Comparison of ENCODE assay signal across 25 cellular contexts in genomic region chr20:24620937-24621519, GRCh38.
"Had no signal": no experiment of that assay in that cellular context is flagged by ENCODE, and none has a peak within 500 bp of the region (broad histone marks: within the 10 kb centered on the region; RNA-seq: fewer than 3 reads in every experiment).

No MANE protein-coding gene starts in this region.

- H3K4me3 Mint-ChIP-seq: activated CD4-positive, alpha-beta memory T cell treated with anti-CD3 and anti-CD28 coated beads for 36 hours; activated CD4-positive, alpha-beta T cell treated with anti-CD3 and anti-CD28 coated beads, Interleukin-2, amount 10 ng/mL, durations not matched to agents 24 days and 14 days; activated naive CD4-positive, alpha-beta T cell treated with anti-CD3 and anti-CD28 coated beads for 36 hours; activated naive CD8-positive, alpha-beta T cell; activated T-helper 17 cell treated with anti-CD3 and anti-CD28 coated beads, Interleukin-2, amount 50 U/mL, for 72 hours; brain; central memory CD8-positive, alpha-beta T cell; WTC11 had no signal

- DNase-seq: activated CD4-positive, alpha-beta memory T cell treated with anti-CD3 and anti-CD28 coated beads for 36 hours; activated CD4-positive, alpha-beta T cell treated with anti-CD3 and anti-CD28 coated beads, Interleukin-2, amount 10 ng/mL, durations not matched to agents 24 days and 14 days; activated CD4-positive, CD25-positive, alpha-beta regulatory T cell treated with anti-CD3 and anti-CD28 coated beads, Interleukin-2, amount 50 U/mL, for 72 hours; activated CD8-positive, alpha-beta memory T cell treated with anti-CD3 and anti-CD28 coated beads for 24 hours; activated gamma-delta T cell; activated naive CD4-positive, alpha-beta T cell treated with anti-CD3 and anti-CD28 coated beads for 36 hours; activated T-cell treated with anti-CD3 and anti-CD28 coated beads for 4 hours; activated T-cell treated with anti-CD3 and anti-CD28 coated beads, Interleukin-2, amount 50 U/mL, for 48 hours; amygdala; MM.1S; NCI-H146; NCI-H187 treated with DMSO at 0.1 percent for 48 hours; NCI-H2107; NCI-H2171 treated with DMSO at 0.1 percent for 48 hours; NCI-H226; NCI-H510A treated with DMSO at 0.1 percent for 48 hours; NCI-H69; SIG-M5; T-helper 17 cell; T-helper 9 cell had no signal

- H3K4me1 Mint-ChIP-seq: activated CD4-positive, alpha-beta T cell treated with anti-CD3 and anti-CD28 coated beads, Interleukin-2, amount 10 ng/mL, durations not matched to agents 24 days and 14 days; activated T-helper 17 cell treated with anti-CD3 and anti-CD28 coated beads, Interleukin-2, amount 50 U/mL, for 72 hours; brain; central memory CD8-positive, alpha-beta T cell had no signal

- H3K27me3 Mint-ChIP-seq: activated CD4-positive, alpha-beta memory T cell treated with anti-CD3 and anti-CD28 coated beads for 36 hours; activated naive CD8-positive, alpha-beta T cell had no signal

- H3K36me3 Mint-ChIP-seq: activated CD4-positive, alpha-beta memory T cell treated with anti-CD3 and anti-CD28 coated beads for 36 hours; activated naive CD8-positive, alpha-beta T cell; brain had no signal

- H3K9me3 Mint-ChIP-seq: activated CD4-positive, alpha-beta memory T cell treated with anti-CD3 and anti-CD28 coated beads for 36 hours; activated CD4-positive, alpha-beta T cell treated with anti-CD3 and anti-CD28 coated beads, Interleukin-2, amount 10 ng/mL, durations not matched to agents 24 days and 14 days; activated naive CD4-positive, alpha-beta T cell treated with anti-CD3 and anti-CD28 coated beads for 36 hours; activated T-helper 17 cell treated with anti-CD3 and anti-CD28 coated beads, Interleukin-2, amount 50 U/mL, for 72 hours; central memory CD8-positive, alpha-beta T cell had no signal

- H3K27ac Mint-ChIP-seq: activated CD4-positive, alpha-beta memory T cell treated with anti-CD3 and anti-CD28 coated beads for 36 hours; activated CD4-positive, alpha-beta T cell treated with anti-CD3 and anti-CD28 coated beads, Interleukin-2, amount 10 ng/mL, durations not matched to agents 24 days and 14 days; activated naive CD4-positive, alpha-beta T cell treated with anti-CD3 and anti-CD28 coated beads for 36 hours; activated naive CD8-positive, alpha-beta T cell; activated T-helper 17 cell treated with anti-CD3 and anti-CD28 coated beads, Interleukin-2, amount 50 U/mL, for 72 hours; brain; T-helper 17 cell; WTC11 had no signal

- ATAC-seq: activated T-helper 17 cell treated with anti-CD3 and anti-CD28 coated beads, Interleukin-2, amount 50 U/mL, for 72 hours; T-helper 17 cell; WTC11 had no signal
